Comparison of ENCODE assay signal across 8 cellular contexts in genomic region chr1:229855999-229856650, GRCh38.
DNase-seq lines count a peak whose midpoint lies in the region; ATAC-seq and TF ChIP-seq lines count a peak whose summit lies in the region.

No MANE protein-coding gene starts in this region.

- CTCF ChIA-PET in SK-N-SH (lab: Yijun Ruan, JAX): interaction anchor here (0.6 to 1.3 kb wide), 3 partner anchors 13 to 228 kb away, joined by 3 to 4 read pairs (median 3); no protein-coding TSS in a partner anchor

- no peak for TF ChIP-seq EP300 in SK-N-SH (IDR thresholded peaks at IDR 0.05; ENCODE audit: borderline replicate concordance in 1 of 2, low read depth in 1 of 2, low read length in 1 of 2)

- no peaks in the 10 kb centered on the region for H4K20me1 ChIP-seq in DOHH2 (ENCODE audit: control insufficient read depth, insufficient read depth, low read depth, low read length)
- no peaks in the 10 kb centered on the region for H4K20me1 ChIP-seq in SK-N-SH (ENCODE audit: insufficient read depth)

- DNase-seq in GM19240 (ENCODE audit: insufficient read length, low spot score) (peak; percentile 86), SK-N-SH (peak; percentile 28), lower lobe of right lung (no peak), NCI-H2171 (lab: John Stamatoyannopoulos, UW) (no peak), coronary artery (ENCODE audit: low spot score) (no peak), NK-92 (lab: John Stamatoyannopoulos, UW; ENCODE audit: unreplicated experiment) (no peak)

- H3K27ac ChIP-seq in DOHH2 (ENCODE audit: low read depth, low read length) (peak overlapping the region; percentile 57), SK-N-SH (ENCODE audit: low read depth in 2 of 2, low read length in 1 of 2) (no peak overlapping the region), lower lobe of right lung (no peak overlapping the region), coronary artery (no peak overlapping the region)

- TF ChIP-seq CTCF in DOHH2 (IDR thresholded peaks at IDR 0.05; ENCODE audit: low read depth, low read length, poor library complexity, severe bottlenecking) (no peak), SK-N-SH (IDR thresholded peaks at IDR 0.05) (no peak), lower lobe of right lung (IDR thresholded peaks at IDR 0.05) (no peak), coronary artery (IDR thresholded peaks at IDR 0.05) (no peak)

- no peak overlapping the region for H3K9ac ChIP-seq in SK-N-SH

- H3K9me2 ChIP-seq in DOHH2 (replicated peaks; ENCODE audit: control insufficient read depth, low read length) (no peaks in the 10 kb centered on the region), SK-N-SH (no peaks in the 10 kb centered on the region)

- peak overlapping the region; percentile 72 for H3K4me3 ChIP-seq in DOHH2 (ENCODE audit: low read length)
- peak overlapping the region in 1 of 2 experiments; percentile 28; a peak in 1 of 4 replicates for H3K4me3 ChIP-seq in SK-N-SH (ENCODE audit: low read depth in 2 of 2, low read length in 1 of 2)
- H3K4me3 ChIP-seq in lower lobe of right lung: peak overlapping the region; percentile 27
- H3K4me3 ChIP-seq in coronary artery: no peak overlapping the region

- POLR2A ChIA-PET in SK-N-SH (lab: Yijun Ruan, JAX): no interaction called here

- H3K79me2 ChIP-seq in DOHH2 (ENCODE audit: control insufficient read depth, low read length) (no peaks in the 10 kb centered on the region), SK-N-SH (ENCODE audit: insufficient read depth) (no peaks in the 10 kb centered on the region)

- intact Hi-C loops in lower lobe of right lung (cut with DNase I): no loop called here

- TF ChIP-seq RAD21 in SK-N-SH (IDR thresholded peaks at IDR 0.05; ENCODE audit: low read length): no peak

- H3K9me3 ChIP-seq in DOHH2 (ENCODE audit: control insufficient read depth, insufficient read depth, low read length): no peaks in the 10 kb centered on the region
- H3K9me3 ChIP-seq in SK-N-SH: no peaks in the 10 kb centered on the region
- H3K9me3 ChIP-seq in lower lobe of right lung: no peaks in the 10 kb centered on the region

- H3K27me3 ChIP-seq in DOHH2 (ENCODE audit: control insufficient read depth, low read length) (peaks cover 3% of the 10 kb centered on the region; the same call in 1 of the 2 replicates), SK-N-SH (ENCODE audit: insufficient read depth) (no peaks in the 10 kb centered on the region), lower lobe of right lung (ENCODE audit: low read depth) (no peaks in the 10 kb centered on the region)

- no peak overlapping the region for H2AFZ ChIP-seq in SK-N-SH (ENCODE audit: low read depth)

- ATAC-seq in HG03108 (IDR thresholded peaks at IDR 0.05; ENCODE audit: unreplicated experiment) (peak; percentile 95), lower lobe of right lung (peak; percentile 46 to 61)

- WGBS in SK-N-SH (ENCODE audit: low lambda C conversion rate): 25% methylated on average over 7 of the region's 7 CpGs

- H3F3A ChIP-seq in DOHH2 (ENCODE audit: control insufficient read depth, insufficient read depth) (no peaks in the 10 kb centered on the region), SK-N-SH (replicated peaks; ENCODE audit: insufficient read depth) (no peaks in the 10 kb centered on the region)

- H3K36me3 ChIP-seq in DOHH2 (ENCODE audit: control insufficient read depth, low read length): no peaks in the 10 kb centered on the region
- H3K36me3 ChIP-seq in SK-N-SH (replicated peaks in 1 of 2; ENCODE audit: control insufficient read depth in 1 of 2, insufficient read depth in 2 of 2, low read length in 1 of 2): no peaks in the 10 kb centered on the region
- no peaks in the 10 kb centered on the region for H3K36me3 ChIP-seq in lower lobe of right lung

- peak overlapping the region; percentile 93 for H3K4me2 ChIP-seq in DOHH2 (ENCODE audit: low read length)
- H3K4me2 ChIP-seq in SK-N-SH: no peak overlapping the region

- peaks cover 15% of the 10 kb centered on the region for H3K4me1 ChIP-seq in DOHH2 (ENCODE audit: control insufficient read depth, low read length)
- peaks cover 0 to 10% of the 10 kb centered on the region in 2 experiments; a peak in 1 of 4 replicates for H3K4me1 ChIP-seq in SK-N-SH (ENCODE audit: control insufficient read depth in 1 of 2, insufficient read depth in 2 of 2, low read depth in 1 of 2, low read length in 1 of 2)
- no peaks in the 10 kb centered on the region for H3K4me1 ChIP-seq in lower lobe of right lung

TF ChIP-seq in SK-N-SH, 30 proteins besides CTCF, POLR2A, EP300 and RAD21 (continues in another document):
- TF ChIP-seq ZBTB33 (IDR thresholded peaks at IDR 0.05; ENCODE audit: borderline replicate concordance, low read depth) (no peak), FOSL2 (IDR thresholded peaks at IDR 0.05; ENCODE audit: borderline replicate concordance, low read depth) (no peak), CHD2 (IDR thresholded peaks at IDR 0.05; ENCODE audit: low read length, partially characterized antibody) (no peak), USF1 (IDR thresholded peaks at IDR 0.05; ENCODE audit: borderline replicate concordance, low read depth) (no peak), NFIC (IDR thresholded peaks at IDR 0.05; ENCODE audit: borderline replicate concordance) (no peak), ELF1 (IDR thresholded peaks at IDR 0.05) (no peak), RFX5 (IDR thresholded peaks at IDR 0.05; ENCODE audit: low read length) (no peak), FOXJ3 (CRISPR knock-in tag; IDR thresholded peaks at IDR 0.05) (no peak), GATA2 (CRISPR knock-in tag; IDR thresholded peaks at IDR 0.05) (no peak), REST (IDR thresholded peaks at IDR 0.05; ENCODE audit: low read depth, low read length) (no peak), GABPA (IDR thresholded peaks at IDR 0.05; ENCODE audit: low read depth) (no peak), TAF1 (IDR thresholded peaks at IDR 0.05; ENCODE audit: borderline replicate concordance, low read depth, low read length) (no peak), RXRA (IDR thresholded peaks at IDR 0.05; ENCODE audit: borderline replicate concordance, low read depth) (no peak), TCF12 (IDR thresholded peaks at IDR 0.05) (no peak), YY1 (IDR thresholded peaks at IDR 0.05; ENCODE audit: low read depth) (no peak), SMC3 (IDR thresholded peaks at IDR 0.05; ENCODE audit: low read depth, low read length) (no peak), IRF3 (IDR thresholded peaks at IDR 0.05; ENCODE audit: low read depth, low read length) (no peak), SIN3A (IDR thresholded peaks at IDR 0.05; ENCODE audit: borderline replicate concordance, low read depth, low read length) (no peak)

Comparison
In these comparisons a context has a peak if more than half of its experiments do, and no peak if none do; other contexts are left out.
1. DNase-seq: peak in GM19240 (single experiment) and SK-N-SH (single experiment); none in lower lobe of right lung (single experiment), NCI-H2171 (single experiment), coronary artery (single experiment) and NK-92 (single experiment).